3 cellular contexts compared by ENCODE assay signal in the genomic region with DNA sequence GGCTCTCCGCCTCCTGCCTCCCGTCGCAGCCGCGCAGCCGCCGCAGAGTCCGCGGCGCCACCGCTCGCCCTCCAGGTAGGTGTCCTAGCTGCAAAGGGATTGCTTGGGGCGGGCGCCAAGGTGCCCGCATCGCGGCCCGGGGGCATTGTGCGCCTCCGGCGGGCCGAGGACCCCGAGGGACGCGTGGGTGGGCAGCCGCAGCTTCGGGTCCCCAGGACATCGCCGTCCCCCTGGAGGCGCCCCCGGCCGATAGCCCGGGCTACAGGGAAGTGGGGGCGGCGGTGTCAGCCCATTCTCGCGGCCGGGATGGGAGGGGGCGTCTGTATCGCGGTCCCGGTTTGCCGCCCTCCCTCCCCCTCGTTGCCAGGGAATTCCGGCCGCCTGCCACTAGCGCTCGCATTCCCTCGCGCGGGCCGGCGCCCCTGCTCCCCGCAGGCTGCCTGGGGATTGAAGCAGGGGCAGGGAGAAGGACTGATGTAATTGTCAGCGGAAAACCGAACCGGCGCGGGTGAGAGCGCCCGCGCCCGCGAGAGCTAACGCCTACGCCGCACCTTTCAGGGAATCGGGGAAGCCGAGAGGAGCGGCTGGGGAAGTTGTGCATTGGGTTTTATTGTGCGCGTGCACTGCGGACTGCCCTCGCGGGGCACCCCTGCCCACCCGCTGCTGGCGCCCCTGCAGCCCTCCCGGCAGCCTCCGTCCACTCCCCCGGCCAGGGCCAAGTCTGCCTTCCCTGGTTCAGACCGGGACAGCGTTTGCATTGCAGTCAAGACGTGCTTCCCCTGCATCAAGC.
TF ChIP-seq lines count a peak whose summit lies in the region.

No MANE protein-coding gene starts in this region.

TF ChIP-seq in GM12891, 5 proteins besides CTCF, POLR2A, EP300 and RAD21 (continued from another document):
- TF ChIP-seq PAX5 (IDR thresholded peaks at IDR 0.05; ENCODE audit: insufficient read depth, low read length, severe bottlenecking): no peak

TF ChIP-seq in PFSK-1, 5 proteins besides CTCF, POLR2A, EP300 and RAD21:
- no peak for TF ChIP-seq REST (IDR thresholded peaks at IDR 0.05; ENCODE audit: insufficient read depth in 1 of 2, low read depth in 2 of 2, low read length in 2 of 2)
- no peak for TF ChIP-seq TAF1 (IDR thresholded peaks at IDR 0.05; ENCODE audit: borderline replicate concordance, insufficient read depth, low read length)
- no peak for TF ChIP-seq SIN3A (IDR thresholded peaks at IDR 0.05; ENCODE audit: borderline replicate concordance, insufficient read depth, low read length)
- TF ChIP-seq POLR2AphosphoS5 (IDR thresholded peaks at IDR 0.05; ENCODE audit: low read depth, low read length): no peak; the same call in 1 of the 2 replicates
- TF ChIP-seq FOXP2 (optimal IDR thresholded peaks at IDR 0.05; ENCODE audit: borderline replicate concordance, extremely low read depth, extremely low read length, insufficient read depth): peak; percentile 54

TF ChIP-seq in GM12878, 131 proteins besides CTCF, POLR2A, EP300 and RAD21 (continued from another document):
- no peak for TF ChIP-seq ZNF687 (IDR thresholded peaks at IDR 0.05)
TF ChIP-seq in GM12878: peak in this region for 1.
